23 cellular contexts compared by ENCODE assay signal in genomic region chr1:243580072-243580471, GRCh38.
A peak's percentile ranks its signal among the peaks of the same experiment; 100 is the strongest.
DNase-seq lines count a peak whose midpoint lies in the region; ATAC-seq and TF ChIP-seq lines count a peak whose summit lies in the region.
"Had no signal": no experiment of that assay in that cellular context is flagged by ENCODE, and none has a peak within 500 bp of the region (broad histone marks: within the 10 kb centered on the region; RNA-seq: fewer than 3 reads in every experiment).

No MANE protein-coding gene starts in this region.

- H3K4me3 Mint-ChIP-seq in activated naive CD4-positive, alpha-beta T cell treated with anti-CD3 and anti-CD28 coated beads for 36 hours: no peak overlapping the region
- H3K4me3 Mint-ChIP-seq: activated CD4-positive, alpha-beta memory T cell treated with anti-CD3 and anti-CD28 coated beads, Interleukin-2, amount 10 ng/mL, durations not matched to agents 7 days and 5 days; activated naive CD8-positive, alpha-beta T cell treated with anti-CD3 and anti-CD28 coated beads, Interleukin-2, amount 50 U/mL, for 24 hours; mesothelial cell of epicardium; naive thymus-derived CD8-positive, alpha-beta T cell had no signal

- WGBS in hepatocyte (ENCODE audit: low lambda C conversion rate, missing lambda C conversion rate): 42% methylated on average over 5 of the region's 5 CpGs

- peaks cover 46% of the 10 kb centered on the region for H3K36me3 Mint-ChIP-seq in activated naive CD4-positive, alpha-beta T cell treated with anti-CD3 and anti-CD28 coated beads for 36 hours (ENCODE audit: low read depth)

- no peaks in the 10 kb centered on the region for H3K4me1 ChIP-seq in left ventricle myocardium inferior
- H3K4me1 ChIP-seq in hepatocyte (ENCODE audit: insufficient read depth): no peaks in the 10 kb centered on the region
- H3K4me1 ChIP-seq: BLaER1, breast epithelium, stomach, transverse colon had no signal

- H2AFZ ChIP-seq in hepatocyte: no peak overlapping the region

- ATAC-seq in left ventricle myocardium superior: peak; percentile 69
- ATAC-seq: activated naive CD8-positive, alpha-beta T cell treated with anti-CD3 and anti-CD28 coated beads, Interleukin-2, amount 50 U/mL, for 24 hours; HepG2; naive thymus-derived CD8-positive, alpha-beta T cell had no signal

- H3K27me3 Mint-ChIP-seq in activated naive CD4-positive, alpha-beta T cell treated with anti-CD3 and anti-CD28 coated beads for 36 hours (ENCODE audit: low read depth): no peaks in the 10 kb centered on the region
- H3K27me3 Mint-ChIP-seq: activated CD4-positive, alpha-beta memory T cell treated with anti-CD3 and anti-CD28 coated beads, Interleukin-2, amount 10 ng/mL, durations not matched to agents 7 days and 5 days; activated naive CD8-positive, alpha-beta T cell treated with anti-CD3 and anti-CD28 coated beads, Interleukin-2, amount 50 U/mL, for 24 hours; naive thymus-derived CD8-positive, alpha-beta T cell had no signal

- no peaks in the 10 kb centered on the region for H4K20me1 ChIP-seq in hepatocyte (ENCODE audit: insufficient read depth, poor library complexity, severe bottlenecking)
- H4K20me1 ChIP-seq: BLaER1 had no signal

- H3K79me2 ChIP-seq in hepatocyte: no peaks in the 10 kb centered on the region

- no peak for TF ChIP-seq CTCF in left ventricle myocardium inferior (IDR thresholded peaks at IDR 0.05; ENCODE audit: borderline replicate concordance)
- TF ChIP-seq CTCF in astrocyte of the spinal cord (IDR thresholded peaks at IDR 0.05; ENCODE audit: low read depth, low read length): no peak
- no peak for TF ChIP-seq CTCF in hepatocyte (IDR thresholded peaks at IDR 0.05; ENCODE audit: poor library complexity)

- no peak overlapping the region for H3K27ac Mint-ChIP-seq in activated naive CD4-positive, alpha-beta T cell treated with anti-CD3 and anti-CD28 coated beads for 36 hours
- H3K27ac Mint-ChIP-seq: activated CD4-positive, alpha-beta memory T cell treated with anti-CD3 and anti-CD28 coated beads, Interleukin-2, amount 10 ng/mL, durations not matched to agents 7 days and 5 days; activated naive CD8-positive, alpha-beta T cell treated with anti-CD3 and anti-CD28 coated beads, Interleukin-2, amount 50 U/mL, for 24 hours; mesothelial cell of epicardium; naive thymus-derived CD8-positive, alpha-beta T cell had no signal

- H3K9me2 ChIP-seq in hepatocyte (replicated peaks; ENCODE audit: insufficient read depth): no peaks in the 10 kb centered on the region

- no peak overlapping the region for H3K4me2 ChIP-seq in hepatocyte
- H3K4me2 ChIP-seq: BLaER1 had no signal

- intact Hi-C loops in left ventricle myocardium superior (cut with micrococcal nuclease): no loop called here
- intact Hi-C loops in left ventricle myocardium inferior (cut with micrococcal nuclease): no loop called here
- intact Hi-C loops in activated naive CD4-positive, alpha-beta T cell treated with anti-CD3 and anti-CD28 coated beads for 36 hours (cut with micrococcal nuclease): no loop called here

- CTCF ChIA-PET in activated naive CD4-positive, alpha-beta T cell treated with anti-CD3 and anti-CD28 coated beads for 36 hours (lab: Charles Lee): no interaction called here

- in situ Hi-C loops in astrocyte of the spinal cord (cut with HindIII; ENCODE audit: low sequenced_read_pairs): no loop called here

- H3K4me1 Mint-ChIP-seq in activated naive CD4-positive, alpha-beta T cell treated with anti-CD3 and anti-CD28 coated beads for 36 hours (ENCODE audit: low read depth): no peaks in the 10 kb centered on the region

- H3K4me3 ChIP-seq in left ventricle myocardium inferior (no peak overlapping the region), astrocyte of the spinal cord (ENCODE audit: low read depth, low read length) (no peak overlapping the region), hepatocyte (no peak overlapping the region)
- H3K4me3 ChIP-seq: BLaER1, breast epithelium, ovary, stomach, transverse colon had no signal

- no peak overlapping the region for H3K27ac ChIP-seq in left ventricle myocardium inferior (replicated peaks)
- H3K27ac ChIP-seq in hepatocyte: no peak overlapping the region
- H3K27ac ChIP-seq: BLaER1, breast epithelium, ovary, RWPE1, stomach, transverse colon had no signal

- H3K27me3 ChIP-seq in left ventricle myocardium inferior (ENCODE audit: low read depth) (no peaks in the 10 kb centered on the region), hepatocyte (no peaks in the 10 kb centered on the region)
- H3K27me3 ChIP-seq: BLaER1, breast epithelium, ovary, stomach, transverse colon had no signal

- H3K9me3 ChIP-seq in left ventricle myocardium inferior (replicated peaks): peaks cover 69% of the 10 kb centered on the region
- H3K9me3 ChIP-seq in hepatocyte (ENCODE audit: low read depth): peaks cover 5% of the 10 kb centered on the region
- H3K9me3 ChIP-seq: ovary had no signal

- DNase-seq in left ventricle myocardium superior (no peak), left ventricle myocardium inferior (no peak), astrocyte of the spinal cord (ENCODE audit: low read depth, low spot score) (peak; percentile 16), hepatocyte (ENCODE audit: low spot score) (peak; percentile 17), iPS-NIHi7 (ENCODE audit: extremely low spot score) (no peak), AG08396 (ENCODE audit: low spot score) (no peak)
- no peak for DNase-seq in activated naive CD4-positive, alpha-beta T cell treated with anti-CD3 and anti-CD28 coated beads for 36 hours
- DNase-seq in NK-92 treated with Interleukin-12 subunit alpha and Interleukin-12 subunit beta, amount 100 ng/mL, for 24 hours (lab: John Stamatoyannopoulos, UW): no peak
- DNase-seq: activated CD4-positive, alpha-beta memory T cell treated with anti-CD3 and anti-CD28 coated beads, Interleukin-2, amount 10 ng/mL, durations not matched to agents 7 days and 5 days; activated effector memory CD4-positive, alpha-beta T cell treated with anti-CD3 and anti-CD28 coated beads, Interleukin-2, amount 50 U/mL, for 16 hours; activated naive CD8-positive, alpha-beta T cell treated with anti-CD3 and anti-CD28 coated beads, Interleukin-2, amount 50 U/mL, for 24 hours; foreskin melanocyte; hippocampal formation; naive thymus-derived CD8-positive, alpha-beta T cell; NCI-H526 treated with DMSO at 0.1 percent for 48 hours; ovary; stomach; transverse colon had no signal

- H3K9me3 Mint-ChIP-seq in activated naive CD4-positive, alpha-beta T cell treated with anti-CD3 and anti-CD28 coated beads for 36 hours: peaks cover 35% of the 10 kb centered on the region

- H3K36me3 ChIP-seq in left ventricle myocardium inferior (peaks cover 16% of the 10 kb centered on the region), hepatocyte (replicated peaks; ENCODE audit: insufficient read depth, low read depth) (no peaks in the 10 kb centered on the region)
- H3K36me3 ChIP-seq: ovary, transverse colon had no signal

Comparison
In these comparisons a context has a peak if more than half of its experiments do, and no peak if none do; other contexts are left out.
1. DNase-seq: peak in astrocyte of the spinal cord (single experiment) and hepatocyte (single experiment); none in left ventricle myocardium superior (single experiment), left ventricle myocardium inferior (single experiment), iPS-NIHi7 (single experiment), activated naive CD4-positive, alpha-beta T cell treated with anti-CD3 and anti-CD28 coated beads for 36 hours (single experiment), NK-92 treated with Interleukin-12 subunit alpha and Interleukin-12 subunit beta, amount 100 ng/mL, for 24 hours (single experiment) and AG08396 (single experiment).